1 cellular context compared by ENCODE assay signal in the genomic region with DNA sequence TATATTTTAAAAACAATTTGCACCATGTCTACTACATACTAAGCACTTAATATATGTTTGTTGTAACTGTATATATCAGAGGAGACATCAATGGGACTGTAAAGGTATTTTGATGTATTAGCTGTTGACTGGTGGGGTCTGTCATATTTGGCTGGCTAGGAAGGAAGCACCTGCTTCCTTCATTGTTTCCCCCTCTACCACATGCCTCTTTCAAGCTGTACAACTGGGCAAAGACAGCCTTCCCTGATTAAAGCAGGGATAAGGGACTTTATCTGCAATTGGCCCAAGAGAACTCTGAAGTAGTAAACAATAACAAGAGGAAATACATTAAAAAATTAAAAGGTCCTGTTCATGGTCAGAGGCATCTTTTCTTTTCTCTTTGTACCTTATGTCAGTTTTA.
TF ChIP-seq lines count a peak whose summit lies in the region.

No MANE protein-coding gene starts in this region.

TF ChIP-seq in endothelial cell of umbilical vein, 7 proteins besides CTCF, POLR2A, EP300 and RAD21:
- TF ChIP-seq EZH2 (IDR thresholded peaks at IDR 0.05; ENCODE audit: borderline replicate concordance, low read depth, low read length, severe bottlenecking) (no peak), FOS (IDR thresholded peaks at IDR 0.05; ENCODE audit: borderline replicate concordance, insufficient read depth, low read length) (no peak), POLR2AphosphoS5 (IDR thresholded peaks at IDR 0.05; ENCODE audit: insufficient read depth, low read depth, low read length) (peak; percentile 44), JUN (IDR thresholded peaks at IDR 0.05; ENCODE audit: borderline replicate concordance, insufficient read depth, insufficient read length, low read depth) (peak; percentile 46), GATA2 (IDR thresholded peaks at IDR 0.05; ENCODE audit: insufficient read depth, insufficient read length, low read depth, low read length) (peak; percentile 77)
- TF ChIP-seq, protein P1, sequence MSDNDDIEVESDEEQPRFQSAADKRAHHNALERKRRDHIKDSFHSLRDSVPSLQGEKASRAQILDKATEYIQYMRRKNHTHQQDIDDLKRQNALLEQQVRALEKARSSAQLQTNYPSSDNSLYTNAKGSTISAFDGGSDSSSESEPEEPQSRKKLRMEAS (IDR thresholded peaks at IDR 0.05; ENCODE audit: insufficient read depth, insufficient read length), result peak; percentile 17
